Comparison of ENCODE assay signal across 8 cellular contexts in the genomic region with DNA sequence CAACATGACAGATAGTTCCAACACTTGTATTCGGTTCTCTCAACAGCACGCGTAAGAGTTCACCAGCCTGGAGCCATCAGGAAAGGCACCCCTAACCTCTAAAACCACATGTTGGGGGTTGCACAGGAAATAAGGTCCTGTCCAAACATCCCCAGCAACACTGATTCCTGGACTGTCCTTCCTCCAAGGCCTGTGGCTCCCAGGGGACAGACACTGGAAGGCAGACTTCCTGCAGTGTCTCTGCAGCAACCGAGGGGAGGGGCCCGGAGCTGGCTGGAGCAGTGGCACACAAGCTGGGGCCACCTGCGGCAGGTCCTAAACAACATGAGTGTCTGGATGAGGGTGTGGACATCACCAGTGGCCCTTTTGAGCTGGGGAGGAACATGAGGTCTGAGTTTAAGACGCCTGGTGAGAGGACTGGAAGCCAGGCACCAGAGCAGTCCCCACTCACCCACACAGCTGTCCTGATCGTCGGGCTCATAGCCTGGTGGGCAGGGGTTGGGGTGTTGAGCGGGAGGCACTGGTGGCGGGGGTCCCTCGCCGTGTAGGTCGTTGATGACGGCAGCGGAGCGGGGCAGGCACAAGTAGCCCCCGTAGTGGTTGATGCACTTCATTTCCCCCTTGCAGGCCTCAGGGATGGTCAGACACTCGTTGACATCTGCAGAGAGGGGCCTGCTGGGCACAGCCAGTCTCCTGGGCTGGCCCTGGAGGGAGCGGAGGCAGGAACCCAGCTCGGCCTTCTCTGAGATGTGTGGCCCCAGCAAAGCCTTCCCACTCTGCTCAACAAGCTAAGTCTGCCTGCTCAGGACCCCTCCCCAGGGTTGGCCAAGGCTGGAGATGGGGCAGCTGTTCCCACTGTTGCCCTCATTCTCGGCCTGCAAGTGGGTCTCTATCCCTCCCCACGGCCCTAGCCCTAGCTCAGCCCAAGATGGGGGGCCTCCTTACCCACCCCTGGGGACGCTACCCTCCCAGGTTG. TPM values are rescaled to one million over a fixed set of nuclear protein-coding genes. Genes with fewer than 3 reads are reported as not detected.
DNase-seq lines count a peak whose midpoint lies in the region; ATAC-seq and TF ChIP-seq lines count a peak whose summit lies in the region.
"Had no signal": no experiment of that assay in that cellular context is flagged by ENCODE, and none has a peak within 500 bp of the region (broad histone marks: within the 10 kb centered on the region; RNA-seq: fewer than 3 reads in every experiment).

No MANE protein-coding gene starts in this region.

- H3K9me3 ChIP-seq in neutrophil = no peaks in the 10 kb centered on the region

- H3K79me2 ChIP-seq in GM23338 (replicated peaks; ENCODE audit: insufficient read depth) = no peaks in the 10 kb centered on the region

- H3K4me1 Mint-ChIP-seq in GM23338 = peaks cover 8% of the 10 kb centered on the region

- no peak overlapping the region for H3K27ac Mint-ChIP-seq in GM23338

- no peak for ATAC-seq in GM23338

- H3K27me3 ChIP-seq in GM23338 (ENCODE audit: insufficient read depth) = peaks cover 29% of the 10 kb centered on the region
- H3K27me3 ChIP-seq in neutrophil = no peaks in the 10 kb centered on the region

- 0 out of 3 replicates have a peak overlapping the region, but pooled peaks have one; percentile 4 for H3K4me3 Mint-ChIP-seq in GM23338

- no peaks in the 10 kb centered on the region for H3K9me2 ChIP-seq in GM23338 (ENCODE audit: insufficient read depth)

- H3K4me1 ChIP-seq in GM23338 (ENCODE audit: insufficient read depth) = no peaks in the 10 kb centered on the region; the same call in 1 of the 2 replicates
- peaks cover 43 to 45% of the 10 kb centered on the region in 2 experiments for H3K4me1 ChIP-seq in neutrophil (ENCODE audit: control insufficient read depth in 1 of 2, insufficient read depth in 1 of 2, low read depth in 1 of 2, low read length in 1 of 2)

- H3K27ac ChIP-seq in GM23338 (ENCODE audit: low read depth) (no peak overlapping the region), neutrophil (peak overlapping the region; percentile 76)

- no peaks in the 10 kb centered on the region; the same call in 1 of the 2 replicates for H3K36me3 ChIP-seq in GM23338 (ENCODE audit: insufficient read depth)
- peaks cover 23% of the 10 kb centered on the region for H3K36me3 ChIP-seq in neutrophil

- peaks cover 9% of the 10 kb centered on the region; the same call in 1 of the 2 replicates for H3F3A ChIP-seq in GM23338 (replicated peaks; ENCODE audit: low read depth)

- H3K4me3 ChIP-seq in GM23338 (no peak overlapping the region), astrocyte of the spinal cord (ENCODE audit: low read depth, low read length) (peak overlapping the region; percentile 65), neutrophil (ENCODE audit: low read depth in 1 of 2, low read length in 1 of 2) (no peak overlapping the region)

- TF ChIP-seq CTCF in GM23338 (conservative IDR thresholded peaks at IDR 0.05; ENCODE audit: low read depth in 2 of 2) (no peak), astrocyte of the spinal cord (IDR thresholded peaks at IDR 0.05; ENCODE audit: low read depth, low read length) (no peak), neutrophil (IDR thresholded peaks at IDR 0.05) (no peak), GM13976 (IDR thresholded peaks at IDR 0.05; ENCODE audit: borderline replicate concordance, control extremely low read depth, extremely low read depth, insufficient read depth, missing control alignments) (no peak)

- H3K36me3 Mint-ChIP-seq in GM23338 (ENCODE audit: low read depth) = no peaks in the 10 kb centered on the region

- DNase-seq in GM23338 (ENCODE audit: low spot score) (no peak), astrocyte of the spinal cord (ENCODE audit: low read depth, low spot score) (no peak), cerebellar cortex (ENCODE audit: low spot score) (no peak), GM13976 (ENCODE audit: low spot score) (no peak)
- DNase-seq in activated CD8-positive, alpha-beta memory T cell treated with anti-CD3 and anti-CD28 coated beads, Interleukin-2, amount 50 U/mL, for 4 hours = no peak
- DNase-seq: effector memory CD4-positive, alpha-beta T cell; NCI-H82 had no signal

- H3K27me3 Mint-ChIP-seq in GM23338 (ENCODE audit: insufficient read depth, low read depth, poor library complexity) = peaks cover 40% of the 10 kb centered on the region

- no peaks in the 10 kb centered on the region; the same call in 1 of the 2 replicates for H4K20me1 ChIP-seq in GM23338 (replicated peaks; ENCODE audit: insufficient read depth)

- H3K4me2 ChIP-seq in GM23338 = no peak overlapping the region

- in situ Hi-C loops in astrocyte of the spinal cord (cut with HindIII; ENCODE audit: low sequenced_read_pairs) = no loop called here
- in situ Hi-C loops in GM13976 (cut with MboI; ENCODE audit: low sequenced_read_pairs, unreplicated experiment) = no loop called here

- no peaks in the 10 kb centered on the region; the same call in 2 of the 3 replicates for H3K9me3 Mint-ChIP-seq in GM23338

- H2AFZ ChIP-seq in GM23338 = no peak overlapping the region

TF ChIP-seq in GM23338, 12 proteins besides CTCF, POLR2A, EP300 and RAD21 (continues in another document):
- TF ChIP-seq EZH2phosphoT487 (IDR thresholded peaks at IDR 0.05; ENCODE audit: unreplicated experiment) (no peak), POLR2AphosphoS5 (IDR thresholded peaks at IDR 0.05; ENCODE audit: low read depth) (no peak), ZNF114 (CRISPR knock-in tag; IDR thresholded peaks at IDR 0.05) (no peak), JUNB (IDR thresholded peaks at IDR 0.05; ENCODE audit: unreplicated experiment) (no peak), NANOG (IDR thresholded peaks at IDR 0.05; ENCODE audit: borderline replicate concordance) (no peak), CREB1 (CRISPR knock-in tag; IDR thresholded peaks at IDR 0.05; ENCODE audit: low read depth) (no peak)

RNA-seq across cellular contexts. Expression of gene EFEMP2, which starts 1.6 kb away (rescaled TPM):
- total RNA-seq in GM23338 (2014; rRNA removed; shearing (Covaris generic)) = 4.5 and 9.4 TPM in 2 replicates
- 7.4 and 8.0 TPM in 2 replicates for polyA plus RNA-seq in GM23338 (2016; fragmentation: Nextera tagmentation; extraction: Ambion mirVana)

RNA-seq across cellular contexts. Expression of gene CTSW, which starts 8.6 kb away (rescaled TPM):
- total RNA-seq in GM23338 (2014; rRNA removed; shearing (Covaris generic)) = not detected in 2 replicates
- polyA plus RNA-seq in GM23338 (2016; fragmentation: Nextera tagmentation; extraction: Ambion mirVana) = 0.17 TPM in 1 of 2 replicates, not detected in the other

RNA-seq across cellular contexts. Expression of gene MUS81, which starts 10.8 kb away (rescaled TPM):
- 35.5 and 48.6 TPM in 2 replicates for total RNA-seq in GM23338 (2014; rRNA removed; shearing (Covaris generic))
- 38.5 and 39.1 TPM in 2 replicates for polyA plus RNA-seq in GM23338 (2016; fragmentation: Nextera tagmentation; extraction: Ambion mirVana)

RNA-seq across cellular contexts. Expression of gene CFL1, which starts 13.0 kb away (rescaled TPM):
- total RNA-seq in GM23338 (2014; rRNA removed; shearing (Covaris generic)) = 981 and 1,393 TPM in 2 replicates
- polyA plus RNA-seq in GM23338 (2016; fragmentation: Nextera tagmentation; extraction: Ambion mirVana) = 1,996 and 2,124 TPM in 2 replicates

RNA-seq across cellular contexts. Expression of gene FIBP, which starts 17.3 kb away (rescaled TPM):
- 94.3 and 102 TPM in 2 replicates for total RNA-seq in GM23338 (2014; rRNA removed; shearing (Covaris generic))
- 79.0 and 84.4 TPM in 2 replicates for polyA plus RNA-seq in GM23338 (2016; fragmentation: Nextera tagmentation; extraction: Ambion mirVana)
